ENCODE assay signal across 1 cellular context in the genomic region with DNA sequence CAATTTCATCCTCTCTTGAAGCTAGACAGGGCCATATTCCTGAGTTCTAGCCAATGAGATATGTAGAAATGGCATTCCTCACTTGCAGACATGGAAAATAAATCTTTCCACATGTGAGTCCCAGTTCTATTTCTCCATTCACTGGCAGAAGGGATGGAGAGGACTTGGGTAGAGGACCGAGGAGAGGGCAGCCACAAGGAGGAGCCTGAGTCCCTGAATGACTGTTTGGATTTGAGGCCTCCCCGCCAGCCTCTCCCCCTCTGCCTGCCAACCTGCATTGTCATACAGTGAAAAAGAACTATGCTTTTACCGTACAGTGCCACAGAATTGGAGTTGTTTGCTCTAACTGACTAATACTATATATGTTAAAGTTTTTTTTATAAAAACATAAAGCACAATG.
TF ChIP-seq lines count a peak whose summit lies in the region.

No MANE protein-coding gene starts in this region.

TF ChIP-seq in WTC11, 78 proteins besides CTCF, POLR2A, EP300 and RAD21:
- TF ChIP-seq ZNF396 (CRISPR knock-in tag; IDR thresholded peaks at IDR 0.05; ENCODE audit: borderline replicate concordance) (no peak), OVOL2 (CRISPR knock-in tag; IDR thresholded peaks at IDR 0.05; ENCODE audit: borderline replicate concordance) (no peak), EMX1 (CRISPR knock-in tag; IDR thresholded peaks at IDR 0.05) (no peak), CDX4 (CRISPR knock-in tag; IDR thresholded peaks at IDR 0.05; ENCODE audit: borderline replicate concordance) (no peak), SOX15 (CRISPR knock-in tag; IDR thresholded peaks at IDR 0.05) (no peak), TCF7 (CRISPR knock-in tag; IDR thresholded peaks at IDR 0.05; ENCODE audit: low read depth) (no peak), ZNF281 (CRISPR knock-in tag; IDR thresholded peaks at IDR 0.05) (no peak), TEAD4 (CRISPR knock-in tag; IDR thresholded peaks at IDR 0.05) (no peak), JAZF1 (CRISPR knock-in tag; IDR thresholded peaks at IDR 0.05) (no peak), NFE2L1 (CRISPR knock-in tag; IDR thresholded peaks at IDR 0.05) (no peak), ZNF138 (CRISPR knock-in tag; conservative IDR thresholded peaks at IDR 0.05) (no peak), TEAD1 (CRISPR knock-in tag; IDR thresholded peaks at IDR 0.05) (no peak), ZNF423 (CRISPR knock-in tag; IDR thresholded peaks at IDR 0.05) (no peak), GABPB1 (CRISPR knock-in tag; IDR thresholded peaks at IDR 0.05) (no peak), ZMAT4 (CRISPR knock-in tag; IDR thresholded peaks at IDR 0.05) (no peak)
- TF ChIP-seq, protein P1, sequence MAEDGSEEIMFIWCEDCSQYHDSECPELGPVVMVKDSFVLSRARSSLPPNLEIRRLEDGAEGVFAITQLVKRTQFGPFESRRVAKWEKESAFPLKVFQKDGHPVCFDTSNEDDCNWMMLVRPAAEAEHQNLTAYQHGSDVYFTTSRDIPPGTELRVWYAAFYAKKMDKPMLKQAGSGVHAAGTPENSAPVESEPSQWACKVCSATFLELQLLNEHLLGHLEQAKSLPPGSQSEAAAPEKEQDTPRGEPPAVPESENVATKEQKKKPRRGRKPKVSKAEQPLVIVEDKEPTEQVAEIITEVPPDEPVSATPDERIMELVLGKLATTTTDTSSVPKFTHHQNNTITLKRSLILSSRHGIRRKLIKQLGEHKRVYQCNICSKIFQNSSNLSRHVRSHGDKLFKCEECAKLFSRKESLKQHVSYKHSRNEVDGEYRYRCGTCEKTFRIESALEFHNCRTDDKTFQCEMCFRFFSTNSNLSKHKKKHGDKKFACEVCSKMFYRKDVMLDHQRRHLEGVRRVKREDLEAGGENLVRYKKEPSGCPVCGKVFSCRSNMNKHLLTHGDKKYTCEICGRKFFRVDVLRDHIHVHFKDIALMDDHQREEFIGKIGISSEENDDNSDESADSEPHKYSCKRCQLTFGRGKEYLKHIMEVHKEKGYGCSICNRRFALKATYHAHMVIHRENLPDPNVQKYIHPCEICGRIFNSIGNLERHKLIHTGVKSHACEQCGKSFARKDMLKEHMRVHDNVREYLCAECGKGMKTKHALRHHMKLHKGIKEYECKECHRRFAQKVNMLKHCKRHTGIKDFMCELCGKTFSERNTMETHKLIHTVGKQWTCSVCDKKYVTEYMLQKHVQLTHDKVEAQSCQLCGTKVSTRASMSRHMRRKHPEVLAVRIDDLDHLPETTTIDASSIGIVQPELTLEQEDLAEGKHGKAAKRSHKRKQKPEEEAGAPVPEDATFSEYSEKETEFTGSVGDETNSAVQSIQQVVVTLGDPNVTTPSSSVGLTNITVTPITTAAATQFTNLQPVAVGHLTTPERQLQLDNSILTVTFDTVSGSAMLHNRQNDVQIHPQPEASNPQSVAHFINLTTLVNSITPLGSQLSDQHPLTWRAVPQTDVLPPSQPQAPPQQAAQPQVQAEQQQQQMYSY (CRISPR knock-in tag; IDR thresholded peaks at IDR 0.05) = no peak
- TF ChIP-seq, protein P2, sequence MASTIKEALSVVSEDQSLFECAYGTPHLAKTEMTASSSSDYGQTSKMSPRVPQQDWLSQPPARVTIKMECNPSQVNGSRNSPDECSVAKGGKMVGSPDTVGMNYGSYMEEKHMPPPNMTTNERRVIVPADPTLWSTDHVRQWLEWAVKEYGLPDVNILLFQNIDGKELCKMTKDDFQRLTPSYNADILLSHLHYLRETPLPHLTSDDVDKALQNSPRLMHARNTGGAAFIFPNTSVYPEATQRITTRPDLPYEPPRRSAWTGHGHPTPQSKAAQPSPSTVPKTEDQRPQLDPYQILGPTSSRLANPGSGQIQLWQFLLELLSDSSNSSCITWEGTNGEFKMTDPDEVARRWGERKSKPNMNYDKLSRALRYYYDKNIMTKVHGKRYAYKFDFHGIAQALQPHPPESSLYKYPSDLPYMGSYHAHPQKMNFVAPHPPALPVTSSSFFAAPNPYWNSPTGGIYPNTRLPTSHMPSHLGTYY (CRISPR knock-in tag; IDR thresholded peaks at IDR 0.05) = no peak
